ENCODE assay signal across 25 cellular contexts in genomic region chr15:42329161-42329560, GRCh38.
"Had no signal": no experiment of that assay in that cellular context is flagged by ENCODE, and none has a peak within 500 bp of the region (broad histone marks: within the 10 kb centered on the region; RNA-seq: fewer than 3 reads in every experiment).

No MANE protein-coding gene starts in this region.

- H3K4me3 Mint-ChIP-seq: naive thymus-derived CD4-positive, alpha-beta T cell; nephron; neural progenitor cell; stimulated activated effector memory CD8-positive, alpha-beta T cell treated with anti-CD3 and anti-CD28 coated beads, Interleukin-12 subunit alpha, Interleukin-12 subunit beta, amount 100 ng/mL, for 72 hours; type B pancreatic cell had no signal

- H3K36me3 ChIP-seq: neural progenitor cell had no signal

- H3K27me3 ChIP-seq: heart left ventricle, left lung, neural progenitor cell, right lobe of liver, stomach, tibial artery had no signal

- H3K4me3 ChIP-seq: heart left ventricle, left lung, neural progenitor cell, right lobe of liver, stomach, tibial artery had no signal

- H2AFZ ChIP-seq: neural progenitor cell had no signal

- H3K4me2 ChIP-seq: neural progenitor cell had no signal

- H3K9me3 ChIP-seq: right lobe of liver, tibial artery had no signal

- FAIRE-seq: islet of Langerhans had no signal

- H3K27ac Mint-ChIP-seq: naive thymus-derived CD4-positive, alpha-beta T cell; nephron; neural progenitor cell; stimulated activated effector memory CD8-positive, alpha-beta T cell treated with anti-CD3 and anti-CD28 coated beads, Interleukin-12 subunit alpha, Interleukin-12 subunit beta, amount 100 ng/mL, for 72 hours; type B pancreatic cell had no signal

- H3K27ac ChIP-seq: epithelial cell of prostate, left lung, neural progenitor cell, right lobe of liver, stomach, tibial artery had no signal

- H3K4me1 Mint-ChIP-seq: naive thymus-derived CD4-positive, alpha-beta T cell; neural progenitor cell; stimulated activated effector memory CD8-positive, alpha-beta T cell treated with anti-CD3 and anti-CD28 coated beads, Interleukin-12 subunit alpha, Interleukin-12 subunit beta, amount 100 ng/mL, for 72 hours had no signal

- H3K27me3 Mint-ChIP-seq: naive thymus-derived CD4-positive, alpha-beta T cell; type B pancreatic cell had no signal

- H3K4me1 ChIP-seq: left lung, neural progenitor cell, right lobe of liver, tibial artery had no signal

- ATAC-seq: esophagus mucosa; heart left ventricle; left cardiac atrium; left lung; naive thymus-derived CD4-positive, alpha-beta T cell; right lobe of liver; stimulated activated effector memory CD8-positive, alpha-beta T cell treated with anti-CD3 and anti-CD28 coated beads, Interleukin-12 subunit alpha, Interleukin-12 subunit beta, amount 100 ng/mL, for 72 hours had no signal

- DNase-seq: caudate nucleus; cerebellar nuclear complex; cortex of kidney; foreskin fibroblast; heart left ventricle; hippocampal formation; left cardiac atrium; left lung; mesendoderm; midbrain; naive thymus-derived CD4-positive, alpha-beta T cell; posterior cingulate gyrus; right lobe of liver; stimulated activated CD4-positive, alpha-beta T cell treated with anti-CD3 and anti-CD28 coated beads, Interleukin-2, amount 100 ng/mL, for 24 hours; stimulated activated CD4-positive, alpha-beta T cell treated with anti-CD3 and anti-CD28 coated beads, Interleukin-4, amount 100 ng/mL, for 24 hours; stimulated activated naive CD4-positive, alpha-beta T cell treated with Interleukin-2 at 50 U/mL for 16 hours; stomach; tibial artery had no signal
